In genomic region chr20:14860410-14860814, GRCh38 we compare ENCODE assay signal across 10 cellular contexts.
DNase-seq lines count a peak whose midpoint lies in the region; ATAC-seq and TF ChIP-seq lines count a peak whose summit lies in the region.
"Had no signal": no experiment of that assay in that cellular context is flagged by ENCODE, and none has a peak within 500 bp of the region (broad histone marks: within the 10 kb centered on the region; RNA-seq: fewer than 3 reads in every experiment).

No MANE protein-coding gene starts in this region.

- no peaks in the 10 kb centered on the region for H3K9me3 ChIP-seq in lower lobe of right lung
- H3K9me3 ChIP-seq in adrenal gland (replicated peaks in 1 of 3), result no peaks in the 10 kb centered on the region
- H3K9me3 ChIP-seq: right atrium auricular region had no signal

- WGBS in adrenal gland, 4 donors, result 32 to 45% (median 39%) methylated on average over 4 of the region's 4 CpGs

- ATAC-seq in GM18502 (IDR thresholded peaks at IDR 0.05; ENCODE audit: poor library complexity, unreplicated experiment) (peak; percentile 74), lower lobe of right lung (peak; percentile 35 to 60), sciatic nerve (no peak)

- H3K36me3 ChIP-seq in lower lobe of right lung (no peaks in the 10 kb centered on the region), adrenal gland (replicated peaks in 1 of 2) (no peaks in the 10 kb centered on the region)
- H3K36me3 ChIP-seq: right atrium auricular region had no signal

- H3K27me3 ChIP-seq in lower lobe of right lung (ENCODE audit: low read depth) (no peaks in the 10 kb centered on the region), adrenal gland (no peaks in the 10 kb centered on the region)
- H3K27me3 ChIP-seq: right atrium auricular region had no signal

- H3K27ac ChIP-seq in lower lobe of right lung, result no peak overlapping the region
- H3K27ac ChIP-seq in adrenal gland, result no peak overlapping the region
- H3K27ac ChIP-seq: right atrium auricular region had no signal

- TF ChIP-seq CTCF in lower lobe of right lung (IDR thresholded peaks at IDR 0.05) (no peak), adrenal gland (IDR thresholded peaks at IDR 0.05) (no peak)

- no peak for TF ChIP-seq POLR2A in adrenal gland (IDR thresholded peaks at IDR 0.05)

- H3K4me3 ChIP-seq in lower lobe of right lung, result no peak overlapping the region
- no peak overlapping the region for H3K4me3 ChIP-seq in adrenal gland
- H3K4me3 ChIP-seq: right atrium auricular region had no signal

- H3K4me1 ChIP-seq in lower lobe of right lung, result no peaks in the 10 kb centered on the region
- no peaks in the 10 kb centered on the region for H3K4me1 ChIP-seq in adrenal gland (replicated peaks in 1 of 2)
- H3K4me1 ChIP-seq: right atrium auricular region had no signal

- intact Hi-C loops in lower lobe of right lung (cut with DNase I) (no loop called here), adrenal gland (cut with DNase I) (no loop called here), sciatic nerve (cut with DNase I) (no loop called here)

- DNase-seq in NCI-H1105 treated with DMSO at 0.1 percent for 48 hours (lab: John Stamatoyannopoulos, UW) (peak; percentile 85), RPMI8226 (peak; percentile 44), lower lobe of right lung (no peak), adrenal gland (no peak), AML-193 (lab: John Stamatoyannopoulos, UW) (no peak), sciatic nerve (ENCODE audit: low spot score) (no peak)
- no peak for DNase-seq in stimulated activated naive CD4-positive, alpha-beta T cell (lab: John Stamatoyannopoulos, UW)
- DNase-seq: activated naive CD4-positive, alpha-beta T cell treated with Interleukin-2 at 50 U/mL for 16 hours had no signal

Comparison
In these comparisons a context has a peak if more than half of its experiments do, and no peak if none do; other contexts are left out.
1. DNase-seq: peak in NCI-H1105 treated with DMSO at 0.1 percent for 48 hours (single experiment) and RPMI8226 (single experiment); none in lower lobe of right lung (single experiment), adrenal gland (0 of 7), AML-193 (0 of 2), sciatic nerve (single experiment) and stimulated activated naive CD4-positive, alpha-beta T cell (0 of 6).